Comparison of ENCODE assay signal across 19 cellular contexts in the genomic region with DNA sequence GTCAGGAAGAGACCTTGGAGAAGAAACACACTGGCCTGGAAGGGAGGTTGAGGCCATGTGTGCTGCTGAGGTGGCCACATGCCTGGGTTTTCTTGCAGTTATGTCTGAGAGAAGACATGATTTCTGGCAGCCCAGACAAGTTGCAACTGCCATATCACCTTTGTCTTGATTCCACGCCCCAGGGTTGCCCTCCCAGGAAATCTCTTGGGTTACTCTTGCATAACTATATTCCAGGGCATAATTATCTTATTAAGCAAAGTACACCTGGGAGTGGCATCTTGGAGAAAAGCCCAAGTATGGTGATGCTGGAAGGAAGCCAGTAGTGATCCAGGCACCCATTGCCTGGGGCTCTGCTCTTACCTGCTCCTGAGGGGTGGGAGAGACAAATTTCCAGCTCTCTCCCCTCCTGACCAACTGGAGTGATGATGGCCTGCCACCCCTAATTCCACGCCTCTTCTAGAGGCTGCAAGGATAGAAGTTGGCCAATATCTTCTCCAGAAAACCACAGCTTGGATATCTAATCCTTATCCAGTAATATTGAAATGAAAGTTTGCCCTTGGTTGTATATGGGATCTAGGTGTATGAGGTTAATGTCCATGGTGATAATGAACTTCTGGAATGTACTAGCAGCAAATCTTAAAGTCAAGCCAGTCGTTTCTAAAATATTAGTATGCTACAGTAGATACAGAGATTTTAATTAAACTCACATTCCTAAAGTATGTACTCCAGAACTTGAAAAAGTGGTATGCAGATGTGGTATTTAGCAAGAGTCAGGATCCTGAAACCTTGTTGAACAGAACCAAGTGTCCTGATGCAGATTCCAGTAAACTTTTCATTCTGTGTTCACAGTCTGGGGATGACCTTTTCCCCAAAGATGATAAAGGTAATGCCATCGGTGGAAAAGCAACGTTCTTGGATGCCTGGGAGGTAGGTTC. TPM values are rescaled to one million over a fixed set of nuclear protein-coding genes. Genes with fewer than 3 reads are reported as not detected.
DNase-seq lines count a peak whose midpoint lies in the region; TF ChIP-seq lines count a peak whose summit lies in the region.
"Had no signal": no experiment of that assay in that cellular context is flagged by ENCODE, and none has a peak within 500 bp of the region (broad histone marks: within the 10 kb centered on the region; RNA-seq: fewer than 3 reads in every experiment).

No MANE protein-coding gene starts in this region.

- intact Hi-C loops in Calu3 (cut with micrococcal nuclease; ENCODE audit: unreplicated experiment) (no loop called here), ovary (cut with DNase I) (no loop called here), OCI-LY7 (cut with micrococcal nuclease; ENCODE audit: unreplicated experiment) (no loop called here)

- H3K4me3 Mint-ChIP-seq in Calu3 (ENCODE audit: low read depth, unreplicated experiment), result peak overlapping the region; percentile 45
- H3K4me3 Mint-ChIP-seq: activated T-helper 17 cell treated with anti-CD3 and anti-CD28 coated beads, Interleukin-2, amount 50 U/mL, for 72 hours had no signal

- peak; percentile 63 for DNase-seq in Calu3
- peak; percentile 42 for DNase-seq in NCI-H226
- DNase-seq in renal cortical epithelial cell (ENCODE audit: low read depth), result peak; percentile 49
- DNase-seq in NCI-H526 treated with DMSO at 0.1 percent for 48 hours (lab: John Stamatoyannopoulos, UW), result no peak
- no peak for DNase-seq in ovary
- DNase-seq in stimulated activated CD4-positive, alpha-beta T cell treated with anti-CD3 and anti-CD28 coated beads, Interleukin-15, amount 100 ng/mL, for 24 hours, result no peak
- DNase-seq in OCI-LY7 (ENCODE audit: low spot score), result no peak
- DNase-seq: caudate nucleus; effector memory CD4-positive, alpha-beta T cell; kidney glomerular epithelial cell; midbrain; NCI-H1092 had no signal

- no peaks in the 10 kb centered on the region for H3K27me3 Mint-ChIP-seq in Calu3 (ENCODE audit: unreplicated experiment)

- 51 to 54% methylated on average over 5 of the region's 5 CpGs for WGBS in esophagus, 2 donors
- 70 to 72% (median 71%) methylated on average over 5 of the region's 5 CpGs for WGBS in ovary, 3 donors

- no peaks in the 10 kb centered on the region for H3K79me2 ChIP-seq in OCI-LY7 (ENCODE audit: insufficient read depth, low read depth, low read length)

- H3K4me1 Mint-ChIP-seq in Calu3 (ENCODE audit: low read depth, unreplicated experiment), result peaks cover 60% of the 10 kb centered on the region
- H3K4me1 Mint-ChIP-seq: activated T-helper 17 cell treated with anti-CD3 and anti-CD28 coated beads, Interleukin-2, amount 50 U/mL, for 72 hours had no signal

- H4K20me1 ChIP-seq in OCI-LY7 (ENCODE audit: insufficient read depth, low read length), result no peaks in the 10 kb centered on the region

- H3K36me3 ChIP-seq in esophagus (ENCODE audit: control insufficient read depth in 2 of 2, insufficient read depth in 2 of 2, low read length in 1 of 2) (no peaks in the 10 kb centered on the region), ovary (no peaks in the 10 kb centered on the region), OCI-LY7 (ENCODE audit: insufficient read depth, low read length) (no peaks in the 10 kb centered on the region)
- H3K36me3 ChIP-seq: neutrophil had no signal

- H3K27ac ChIP-seq in esophagus (ENCODE audit: low read depth in 2 of 2, low read length in 1 of 2) (peak overlapping the region; percentile 64 to 65), ovary (no peak overlapping the region), OCI-LY7 (ENCODE audit: low read depth, low read length, poor library complexity, severe bottlenecking) (no peak overlapping the region)
- H3K27ac ChIP-seq: neutrophil had no signal

- TF ChIP-seq EP300 in ovary (IDR thresholded peaks at IDR 0.05), result no peak

- no peaks in the 10 kb centered on the region for H3K9me2 ChIP-seq in OCI-LY7 (ENCODE audit: insufficient read depth, low read length)

- TF ChIP-seq CTCF in Calu3 (IDR thresholded peaks at IDR 0.05; ENCODE audit: unreplicated experiment) (no peak), ovary (IDR thresholded peaks at IDR 0.05) (no peak), OCI-LY7 (conservative IDR thresholded peaks at IDR 0.05; ENCODE audit: low read length) (no peak)

- POLR2A ChIA-PET in OCI-LY7 (lab: Charles Lee), result interaction anchor here (0.6 to 1.0 kb wide), 3 partner anchors 8 to 501 kb away, joined by 3 to 4 read pairs (median 3); no protein-coding TSS in a partner anchor

- H3K4me2 ChIP-seq in OCI-LY7 (ENCODE audit: low read length), result no peak overlapping the region

- H3K27ac Mint-ChIP-seq in Calu3 (ENCODE audit: unreplicated experiment), result peak overlapping the region; percentile 68
- H3K27ac Mint-ChIP-seq: activated T-helper 17 cell treated with anti-CD3 and anti-CD28 coated beads, Interleukin-2, amount 50 U/mL, for 72 hours had no signal

- BruUV-seq in Calu3 (replicated peaks; lab: Mats Ljungman, UMichigan) (no TSS peak), OCI-LY7 (replicated peaks; lab: Mats Ljungman, UMichigan) (no TSS peak)

- peaks cover 37% of the 10 kb centered on the region for H3K36me3 Mint-ChIP-seq in Calu3 (ENCODE audit: insufficient read depth, unreplicated experiment)

- CTCF ChIA-PET in Calu3 (lab: Charles Lee) (interaction anchor here (1.3 kb wide), 1 partner anchor 19 kb away, joined by 3 read pairs; no protein-coding TSS in a partner anchor), OCI-LY7 (lab: Charles Lee; ENCODE audit: unreplicated experiment) (no interaction called here)

- no peak overlapping the region for H2AFZ ChIP-seq in OCI-LY7 (ENCODE audit: low read length)

- H3K9me3 Mint-ChIP-seq in Calu3 (ENCODE audit: low read depth, unreplicated experiment), result no peaks in the 10 kb centered on the region
- H3K9me3 Mint-ChIP-seq: activated T-helper 17 cell treated with anti-CD3 and anti-CD28 coated beads, Interleukin-2, amount 50 U/mL, for 72 hours had no signal

- no peak for TF ChIP-seq POLR2A in ovary (IDR thresholded peaks at IDR 0.05)

- no peak overlapping the region for H3K4me3 ChIP-seq in esophagus (ENCODE audit: low read depth in 1 of 2, low read length in 2 of 2)
- no peak overlapping the region for H3K4me3 ChIP-seq in ovary
- no peak overlapping the region for H3K4me3 ChIP-seq in OCI-LY7 (ENCODE audit: low read depth, low read length, poor library complexity, severe bottlenecking)
- H3K4me3 ChIP-seq: K562 had no signal

- H3K9me3 ChIP-seq in esophagus (ENCODE audit: control insufficient read depth in 2 of 2, insufficient read depth in 1 of 2, low read depth in 1 of 2, low read length in 1 of 2), result no peaks in the 10 kb centered on the region
- no peaks in the 10 kb centered on the region for H3K9me3 ChIP-seq in ovary
- no peaks in the 10 kb centered on the region for H3K9me3 ChIP-seq in OCI-LY7 (ENCODE audit: low read length)
- H3K9me3 ChIP-seq: neutrophil had no signal

- H3K4me1 ChIP-seq in esophagus (ENCODE audit: control insufficient read depth in 2 of 2, insufficient read depth in 2 of 2, low read length in 1 of 2) (peaks cover 0 to 14% of the 10 kb centered on the region in 2 donors), ovary (ENCODE audit: insufficient read depth) (peaks cover 2% of the 10 kb centered on the region), OCI-LY7 (ENCODE audit: insufficient read depth, low read length, poor library complexity, severe bottlenecking) (no peaks in the 10 kb centered on the region)

- H3K27me3 ChIP-seq in esophagus (ENCODE audit: control insufficient read depth in 1 of 2, insufficient read depth in 2 of 2, low read length in 2 of 2), result no peaks in the 10 kb centered on the region
- no peaks in the 10 kb centered on the region for H3K27me3 ChIP-seq in ovary

RNA-seq across cellular contexts. Expression of gene AKR1B10, which starts 5.1 kb away (rescaled TPM):
- 26.4 and 62.5 TPM in 2 replicates for total RNA-seq in Calu3 (2022)
- 100 to 1,000 TPM; 104 to 183 TPM for polyA plus RNA-seq in esophagus
- 0.10 and 1.7 TPM in 2 replicates for total RNA-seq in renal cortical epithelial cell
- 1 to 10 TPM in 2 of 7 donors, under 1 TPM in 2, not detected in 3; 0.71 to 2.0 (median 1.1) TPM for total RNA-seq in ovary
- under 1 TPM in 1 of 2 donors, not detected in 1; 0.42 TPM for polyA plus RNA-seq in ovary
- total RNA-seq in OCI-LY7 (2014; rRNA removed; shearing (Covaris generic)), result not detected in 2 replicates
- total RNA-seq in OCI-LY7 (2022), result not detected in 2 replicates
- total RNA-seq: activated CD8-positive, alpha-beta memory T cell treated with anti-CD3 and anti-CD28 coated beads for 36 hours; activated T-helper 17 cell treated with anti-CD3 and anti-CD28 coated beads, Interleukin-2, amount 50 U/mL, for 72 hours; G401; K562; T-helper 2 cell treated with Interferon-gamma antibody and Interleukin-4, amounts not matched to agents 100 ng/mL and 5 ng/mL, for 36 hours had no signal
- polyA plus RNA-seq: K562 had no signal

RNA-seq across cellular contexts. Expression of gene AKR1B15, which starts 16.5 kb away (rescaled TPM):
- total RNA-seq in Calu3 (2022) (0.73 and 1.7 TPM in 2 replicates), renal cortical epithelial cell (0.35 TPM in 1 of 2 replicates, not detected in the other), ovary (under 1 TPM in 1 of 7 donors, not detected in 6; 0.22 TPM), OCI-LY7 (2022) (not detected in 2 replicates)
- polyA plus RNA-seq in esophagus (under 1 TPM; 0.24 to 0.86 TPM), ovary (not detected)
- not detected in 2 replicates for total RNA-seq in OCI-LY7 (2014; rRNA removed; shearing (Covaris generic))
- total RNA-seq: activated CD8-positive, alpha-beta memory T cell treated with anti-CD3 and anti-CD28 coated beads for 36 hours; activated T-helper 17 cell treated with anti-CD3 and anti-CD28 coated beads, Interleukin-2, amount 50 U/mL, for 72 hours; G401; K562; T-helper 2 cell treated with Interferon-gamma antibody and Interleukin-4, amounts not matched to agents 100 ng/mL and 5 ng/mL, for 36 hours had no signal
- polyA plus RNA-seq: K562 had no signal

Comparison
In these comparisons a context has a peak if more than half of its experiments do, and no peak if none do; other contexts are left out.
1. DNase-seq: peak in Calu3 (single experiment), NCI-H226 (single experiment) and renal cortical epithelial cell (single experiment); none in NCI-H526 treated with DMSO at 0.1 percent for 48 hours (single experiment), ovary (0 of 5), stimulated activated CD4-positive, alpha-beta T cell treated with anti-CD3 and anti-CD28 coated beads, Interleukin-15, amount 100 ng/mL, for 24 hours (single experiment) and OCI-LY7 (single experiment).
2. H3K27ac ChIP-seq: peak in esophagus (2 of 2); none in ovary (0 of 2) and OCI-LY7 (single experiment).